ENCODE assay signal across 10 cellular contexts in genomic region chr5:159061186-159061796, GRCh38. TPM values are rescaled to one million over a fixed set of nuclear protein-coding genes. Genes with fewer than 3 reads are reported as not detected.
DNase-seq lines count a peak whose midpoint lies in the region; FAIRE-seq and TF ChIP-seq lines count a peak whose summit lies in the region.
"Had no signal": no experiment of that assay in that cellular context is flagged by ENCODE, and none has a peak within 500 bp of the region (broad histone marks: within the 10 kb centered on the region; RNA-seq: fewer than 3 reads in every experiment).

No MANE protein-coding gene starts in this region.

- H3K27ac Mint-ChIP-seq in CD4-positive, alpha-beta memory T cell = peak overlapping the region in 1 of 7 donors; percentile 26

- TF ChIP-seq POLR2A in thyroid gland (IDR thresholded peaks at IDR 0.05) = no peak

- peaks cover 22 to 30% of the 10 kb centered on the region in 2 donors for H3K27me3 Mint-ChIP-seq in CD4-positive, alpha-beta memory T cell

- H3K27me3 ChIP-seq in bronchial epithelial cell (ENCODE audit: control insufficient read depth, insufficient read depth, low read length) (peaks cover 2% of the 10 kb centered on the region), thyroid gland (no peaks in the 10 kb centered on the region)
- H3K27me3 ChIP-seq in CD4-positive, alpha-beta memory T cell (ENCODE audit: insufficient read depth, low read length) = peaks cover 12% of the 10 kb centered on the region

- CTCF ChIA-PET in CD4-positive, alpha-beta memory T cell (lab: Charles Lee; ENCODE audit: partially characterized antibody) = no interaction called here

- H3K4me3 ChIP-seq in bronchial epithelial cell (ENCODE audit: low read depth, low read length) (no peak overlapping the region), thyroid gland (replicated peaks in 1 of 3) (no peak overlapping the region)
- H3K4me3 ChIP-seq in CD4-positive, alpha-beta memory T cell (ENCODE audit: low read length in 2 of 2) = no peak overlapping the region

- H3K27ac ChIP-seq in thyroid gland = peak overlapping the region in 2 of 3 donors; percentile 10 to 33
- H3K27ac ChIP-seq in CD4-positive, alpha-beta memory T cell (ENCODE audit: low read depth, low read length) = no peak overlapping the region

- peak; percentile 13 for DNase-seq in HPDE6-E6E7 (ENCODE audit: extremely low spot score)
- peak; percentile 43 for DNase-seq in bronchial epithelial cell (ENCODE audit: low read depth)
- DNase-seq in kidney tubule cell (ENCODE audit: low spot score) = peak; percentile 43
- DNase-seq in thyroid gland = peak in 1 of 2 donors; percentile 13
- DNase-seq in stimulated activated CD4-positive, alpha-beta T cell treated with anti-CD3 and anti-CD28 coated beads, Interleukin-1b, Interleukin-23, amount 100 ng/mL, for 48 hours = no peak
- no peak for DNase-seq in DMS114 treated with DMSO at 0.1 percent for 48 hours (lab: John Stamatoyannopoulos, UW; ENCODE audit: unreplicated experiment)
- DNase-seq in NCI-H226 = no peak
- DNase-seq in CD4-positive, alpha-beta memory T cell = no peak
- DNase-seq: stimulated activated CD4-positive, alpha-beta T cell treated with anti-CD3 and anti-CD28 coated beads, Interleukin-2, amount 100 ng/mL, for 48 hours had no signal

- H3K4me3 Mint-ChIP-seq in CD4-positive, alpha-beta memory T cell = no peak overlapping the region

- H3K4me1 Mint-ChIP-seq in CD4-positive, alpha-beta memory T cell = no peaks in the 10 kb centered on the region

- H3K4me1 ChIP-seq in thyroid gland = peaks cover 0 to 6% of the 10 kb centered on the region in 2 donors
- H3K4me1 ChIP-seq in CD4-positive, alpha-beta memory T cell (ENCODE audit: insufficient read depth, low read length) = no peaks in the 10 kb centered on the region

- POLR2A ChIA-PET in CD4-positive, alpha-beta memory T cell (lab: Charles Lee; ENCODE audit: partially characterized antibody) = no interaction called here

- TF ChIP-seq CTCF in bronchial epithelial cell (IDR thresholded peaks at IDR 0.05; ENCODE audit: insufficient read depth, low read length, severe bottlenecking) (no peak), thyroid gland (IDR thresholded peaks at IDR 0.05) (no peak)

- intact Hi-C loops in thyroid gland (cut with DNase I) = no loop called here
- intact Hi-C loops in CD4-positive, alpha-beta memory T cell (cut with micrococcal nuclease) = no loop called here

- 17 to 22% methylated on average over 15 of the region's 15 CpGs for WGBS in thyroid gland, 2 donors

- no peaks in the 10 kb centered on the region for H3K36me3 Mint-ChIP-seq in CD4-positive, alpha-beta memory T cell

- no peaks in the 10 kb centered on the region for H3K36me3 ChIP-seq in bronchial epithelial cell (ENCODE audit: control insufficient read depth, insufficient read depth, low read length)
- H3K36me3 ChIP-seq in thyroid gland = no peaks in the 10 kb centered on the region
- no peaks in the 10 kb centered on the region for H3K36me3 ChIP-seq in CD4-positive, alpha-beta memory T cell (ENCODE audit: insufficient read depth, low read length)

- peaks cover 0 to 4% (median 0%) of the 10 kb centered on the region in 8 donors for H3K9me3 Mint-ChIP-seq in CD4-positive, alpha-beta memory T cell

- H3K9me3 ChIP-seq in thyroid gland = no peaks in the 10 kb centered on the region
- no peaks in the 10 kb centered on the region for H3K9me3 ChIP-seq in CD4-positive, alpha-beta memory T cell (ENCODE audit: control insufficient read depth in 1 of 2, low read length in 2 of 2)

- no peak for FAIRE-seq in bronchial epithelial cell (lab: Jason Lieb, UNC)
- FAIRE-seq: GM18507 had no signal

RNA-seq across cellular contexts. Expression of gene EBF1, which starts 38.4 kb away (rescaled TPM):
- not detected in 2 replicates for total RNA-seq in bronchial epithelial cell
- total RNA-seq in thyroid gland = 10 to 100 TPM; 12.4 to 28.4 (median 20.6) TPM
- 1 to 10 TPM in 1 of 2 experiments, under 1 TPM in 1; 0.35 to 1.4 TPM for total RNA-seq in CD4-positive, alpha-beta memory T cell
- polyA plus RNA-seq in CD4-positive, alpha-beta memory T cell = under 1 TPM; 0.12 to 0.18 TPM

Comparison
In these comparisons a context has a peak if more than half of its experiments do, and no peak if none do; other contexts are left out.
1. DNase-seq: peak in HPDE6-E6E7 (single experiment), bronchial epithelial cell (single experiment) and kidney tubule cell (single experiment); none in stimulated activated CD4-positive, alpha-beta T cell treated with anti-CD3 and anti-CD28 coated beads, Interleukin-1b, Interleukin-23, amount 100 ng/mL, for 48 hours (single experiment), DMS114 treated with DMSO at 0.1 percent for 48 hours (single experiment), NCI-H226 (single experiment) and CD4-positive, alpha-beta memory T cell (0 of 5).
2. RNA of gene EBF1, which starts 38.4 kb away (total RNA-seq): 12.4 to 28.4 TPM in thyroid gland; 0.35 to 1.4 TPM in CD4-positive, alpha-beta memory T cell and not detected in bronchial epithelial cell; every median in the first group is over 4 times any median in the second.